14 cellular contexts compared by ENCODE assay signal in genomic region chrX:3184176-3184930, GRCh38.
DNase-seq lines count a peak whose midpoint lies in the region; ATAC-seq and TF ChIP-seq lines count a peak whose summit lies in the region.
"Had no signal": no experiment of that assay in that cellular context is flagged by ENCODE, and none has a peak within 500 bp of the region (broad histone marks: within the 10 kb centered on the region; RNA-seq: fewer than 3 reads in every experiment).

No MANE protein-coding gene starts in this region.

- H3K36me3 ChIP-seq in RWPE2 (ENCODE audit: low read depth), result no peaks in the 10 kb centered on the region

- no peaks in the 10 kb centered on the region for H3K9me3 Mint-ChIP-seq in osteocyte (ENCODE audit: unreplicated experiment)
- H3K9me3 Mint-ChIP-seq: activated T-helper 1 cell treated with anti-CD3 and anti-CD28 coated beads, Interleukin-12 subunit alpha, Interleukin-12 subunit beta, Interleukin-2, Interleukin-4 antibody, amounts not matched to agents 30 ng/mL and 10 ng/mL and 1 ng/mL, durations not matched to agents 14 hours and 24 hours and 36 hours had no signal

- no peak for TF ChIP-seq CTCF in AG10803 (conservative IDR thresholded peaks at IDR 0.05; ENCODE audit: low read length)
- no peak for TF ChIP-seq CTCF in RWPE2 (IDR thresholded peaks at IDR 0.05; ENCODE audit: poor library complexity, severe bottlenecking)
- no peak for TF ChIP-seq CTCF in fibroblast of mammary gland (conservative IDR thresholded peaks at IDR 0.05; ENCODE audit: control insufficient read depth, insufficient read depth, low read depth, low read length)
- no peak for TF ChIP-seq CTCF in osteocyte (IDR thresholded peaks at IDR 0.05)

- no peaks in the 10 kb centered on the region for H3K27me3 Mint-ChIP-seq in osteocyte (ENCODE audit: unreplicated experiment)
- H3K27me3 Mint-ChIP-seq: CD4-positive, alpha-beta memory T cell; memory B cell had no signal

- H3K9me3 ChIP-seq in RWPE2 (ENCODE audit: severe bottlenecking), result no peaks in the 10 kb centered on the region

- H3K4me3 ChIP-seq in AG10803 (ENCODE audit: low read length) (no peak overlapping the region), RWPE2 (ENCODE audit: severe bottlenecking) (no peak overlapping the region), fibroblast of mammary gland (ENCODE audit: control insufficient read depth, low read depth, low read length) (no peak overlapping the region)

- no peak overlapping the region for H3K4me3 Mint-ChIP-seq in osteocyte (ENCODE audit: unreplicated experiment)
- H3K4me3 Mint-ChIP-seq: activated T-helper 1 cell treated with anti-CD3 and anti-CD28 coated beads, Interleukin-12 subunit alpha, Interleukin-12 subunit beta, Interleukin-2, Interleukin-4 antibody, amounts not matched to agents 30 ng/mL and 10 ng/mL and 1 ng/mL, durations not matched to agents 14 hours and 24 hours and 36 hours; CD4-positive, alpha-beta memory T cell; memory B cell had no signal

- peak; percentile 92 for DNase-seq in AG10803 (ENCODE audit: low read depth)
- no peak for DNase-seq in RWPE2 (ENCODE audit: low spot score)
- peak; percentile 84 for DNase-seq in fibroblast of mammary gland (ENCODE audit: low read depth)
- DNase-seq in osteocyte (ENCODE audit: extremely low spot score, unreplicated experiment), result peak; percentile 48
- DNase-seq in NOMO-1 (lab: John Stamatoyannopoulos, UW; ENCODE audit: unreplicated experiment in 2 of 2), result no peak
- no peak for DNase-seq in COLO668 (lab: John Stamatoyannopoulos, UW; ENCODE audit: unreplicated experiment)
- DNase-seq: CD4-positive, alpha-beta memory T cell; cortex of kidney; NCI-H2227 treated with DMSO at 0.1 percent for 48 hours had no signal

- no peaks in the 10 kb centered on the region for H3K27me3 ChIP-seq in RWPE2 (ENCODE audit: insufficient read depth, poor library complexity, severe bottlenecking)

- H3K36me3 Mint-ChIP-seq in osteocyte (ENCODE audit: unreplicated experiment), result no peaks in the 10 kb centered on the region
- H3K36me3 Mint-ChIP-seq: CD4-positive, alpha-beta memory T cell; memory B cell had no signal

- peak overlapping the region; percentile 68 for H3K27ac Mint-ChIP-seq in osteocyte (ENCODE audit: unreplicated experiment)
- H3K27ac Mint-ChIP-seq: activated T-helper 1 cell treated with anti-CD3 and anti-CD28 coated beads, Interleukin-12 subunit alpha, Interleukin-12 subunit beta, Interleukin-2, Interleukin-4 antibody, amounts not matched to agents 30 ng/mL and 10 ng/mL and 1 ng/mL, durations not matched to agents 14 hours and 24 hours and 36 hours; CD4-positive, alpha-beta memory T cell; memory B cell had no signal

- H3K4me1 ChIP-seq in RWPE2 (ENCODE audit: insufficient read depth, poor library complexity, severe bottlenecking), result no peaks in the 10 kb centered on the region

- ATAC-seq in RWPE2 (ENCODE audit: low read depth) (0 out of 3 replicates have a peak, but pooled peaks have one; percentile 19), GM21367 (IDR thresholded peaks at IDR 0.05; ENCODE audit: unreplicated experiment) (no peak), HG02840 (IDR thresholded peaks at IDR 0.05; ENCODE audit: low FRiP score, unreplicated experiment) (no peak)
- ATAC-seq: activated CD4-positive, CD25-positive, alpha-beta regulatory T cell treated with anti-CD3 and anti-CD28 coated beads, Interleukin-2, amount 50 U/mL, for 24 hours had no signal

- H3K27ac ChIP-seq in RWPE2 (ENCODE audit: poor library complexity, severe bottlenecking), result no peak overlapping the region

- peaks cover 19% of the 10 kb centered on the region for H3K4me1 Mint-ChIP-seq in osteocyte (ENCODE audit: unreplicated experiment)
- H3K4me1 Mint-ChIP-seq: CD4-positive, alpha-beta memory T cell; memory B cell had no signal

Comparison
In these comparisons a context has a peak if more than half of its experiments do, and no peak if none do; other contexts are left out.
1. DNase-seq: peak in AG10803 (single experiment), fibroblast of mammary gland (single experiment) and osteocyte (single experiment); none in RWPE2 (single experiment), NOMO-1 (0 of 2) and COLO668 (single experiment).